23 cellular contexts compared by ENCODE assay signal in genomic region chr22:30260682-30261081, GRCh38. TPM values are rescaled to one million over a fixed set of nuclear protein-coding genes. Genes with fewer than 3 reads are reported as not detected.
"Had no signal": no experiment of that assay in that cellular context is flagged by ENCODE, and none has a peak within 500 bp of the region (broad histone marks: within the 10 kb centered on the region; RNA-seq: fewer than 3 reads in every experiment).

No MANE protein-coding gene starts in this region.

- H3K27me3 ChIP-seq: adrenal gland, SJCRH30 had no signal

- H3K36me3 Mint-ChIP-seq: activated naive CD8-positive, alpha-beta T cell; WTC11 had no signal

- ATAC-seq: activated CD8-positive, alpha-beta memory T cell treated with anti-CD3 and anti-CD28 coated beads, Interleukin-2, amount 10 ng/mL, durations not matched to agents 7 days and 5 days; K562; PC-3; Right ventricle myocardium inferior; WTC11 had no signal

- H3K4me3 ChIP-seq: adrenal gland, K562, SJCRH30 had no signal

- DNase-seq: activated CD4-positive, CD25-positive, alpha-beta regulatory T cell treated with anti-CD3 and anti-CD28 coated beads, Interleukin-2, amount 50 U/mL, for 72 hours; activated CD8-positive, alpha-beta memory T cell treated with anti-CD3 and anti-CD28 coated beads, Interleukin-2, amount 10 ng/mL, durations not matched to agents 7 days and 5 days; activated gamma-delta T cell; activated naive CD4-positive, alpha-beta T cell treated with anti-CD3 and anti-CD28 coated beads for 36 hours; activated T-cell treated with anti-CD3 and anti-CD28 coated beads, Interleukin-2, amount 50 U/mL, for 24 hours; adrenal gland; anterior cingulate cortex; cerebellar nuclear complex; Kasumi-1; NCI-H1048; NCI-H146; NCI-H187 treated with DMSO at 0.1 percent for 48 hours; NCI-H2081 treated with DMSO at 0.1 percent for 48 hours; NCI-H446; NCI-H524; PC-3; SJCRH30; SK-N-SH; T-helper 9 cell had no signal

- H3K9me3 Mint-ChIP-seq: activated naive CD4-positive, alpha-beta T cell treated with anti-CD3 and anti-CD28 coated beads for 36 hours; activated T-cell treated with anti-CD3 and anti-CD28 coated beads, Interleukin-2, amount 50 U/mL, for 24 hours; WTC11 had no signal

- H3K9me3 ChIP-seq: adrenal gland, SJCRH30, SK-N-SH had no signal

- H3K4me1 ChIP-seq: SJCRH30 had no signal

- H3K4me2 ChIP-seq: SK-N-SH had no signal

- H3K27ac ChIP-seq: adrenal gland, SJCRH30 had no signal

- H3K27me3 Mint-ChIP-seq: activated CD8-positive, alpha-beta memory T cell treated with anti-CD3 and anti-CD28 coated beads, Interleukin-2, amount 10 ng/mL, durations not matched to agents 7 days and 5 days; activated naive CD8-positive, alpha-beta T cell; activated T-cell treated with anti-CD3 and anti-CD28 coated beads, Interleukin-2, amount 50 U/mL, for 24 hours had no signal

- H3K27ac Mint-ChIP-seq: activated naive CD4-positive, alpha-beta T cell treated with anti-CD3 and anti-CD28 coated beads for 36 hours; activated naive CD8-positive, alpha-beta T cell; activated T-cell treated with anti-CD3 and anti-CD28 coated beads, Interleukin-2, amount 50 U/mL, for 24 hours; WTC11 had no signal

- H3K9ac ChIP-seq: SK-N-SH had no signal

- H3K4me3 Mint-ChIP-seq: activated CD8-positive, alpha-beta memory T cell treated with anti-CD3 and anti-CD28 coated beads, Interleukin-2, amount 10 ng/mL, durations not matched to agents 7 days and 5 days; activated naive CD4-positive, alpha-beta T cell treated with anti-CD3 and anti-CD28 coated beads for 36 hours; activated naive CD8-positive, alpha-beta T cell; activated T-cell treated with anti-CD3 and anti-CD28 coated beads, Interleukin-2, amount 50 U/mL, for 24 hours; WTC11 had no signal

- H3K36me3 ChIP-seq: adrenal gland, SJCRH30 had no signal

RNA-seq across cellular contexts. Expression of gene OSM, which starts 6.0 kb away (rescaled TPM):
- total RNA-seq: K562, PC-3, SJCRH30, WTC11 had no signal
- polyA plus RNA-seq: SK-N-SH had no signal
